ENCODE assay signal across 1 cellular context in the genomic region with DNA sequence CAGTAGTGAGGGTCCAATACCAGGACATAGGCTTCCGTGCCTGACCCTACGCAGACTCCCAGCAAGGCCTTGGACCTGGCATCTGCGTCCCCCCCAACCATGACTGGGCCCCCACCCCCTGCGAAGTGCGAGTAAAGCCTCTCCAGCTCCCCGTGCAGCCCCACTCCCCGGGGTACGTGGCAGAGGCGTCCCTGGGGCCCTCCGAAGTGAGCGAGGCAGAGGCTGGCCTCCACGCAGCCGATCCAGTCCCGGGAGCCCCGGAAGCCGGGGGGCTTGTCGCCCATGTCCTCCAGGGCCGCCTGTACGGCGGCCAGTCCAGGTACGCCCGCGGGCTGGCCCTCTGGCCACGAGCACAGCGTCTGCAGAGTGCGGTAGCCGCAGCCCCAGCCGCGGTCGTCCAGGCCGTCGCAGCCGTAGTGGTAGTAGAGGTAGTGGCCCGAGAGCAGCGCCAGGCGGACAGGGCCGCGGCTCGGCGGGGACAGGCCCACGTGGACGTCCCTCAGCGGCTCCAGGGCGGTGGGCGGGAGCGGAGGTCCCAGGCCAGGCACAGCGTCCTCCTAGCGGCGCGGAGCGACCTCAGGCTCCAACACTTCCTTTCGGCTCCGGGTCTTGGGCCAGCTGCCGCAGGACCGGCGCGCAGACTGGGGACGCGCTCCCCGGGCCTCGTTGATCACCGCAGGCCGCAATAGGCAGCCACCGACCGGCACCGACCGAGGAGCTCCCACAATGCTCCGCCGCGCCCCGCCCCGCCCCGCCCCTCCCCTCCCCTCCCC.
A peak's percentile ranks its signal among the peaks of the same experiment; 100 is the strongest.
TF ChIP-seq lines count a peak whose summit lies in the region.

A gene (minus strand): TSS at position 728 of the 773 bp plus-strand sequence. CDS start 444 bp downstream, at position 284.

TF ChIP-seq in HepG2, 621 proteins besides CTCF, POLR2A, EP300 and RAD21 (continued from another document and continues in another):
- TF ChIP-seq ZSCAN25 (CRISPR knock-in tag; IDR thresholded peaks at IDR 0.05): peak; percentile 96
- TF ChIP-seq EEA1 (CRISPR knock-in tag; IDR thresholded peaks at IDR 0.05; ENCODE audit: borderline replicate concordance): 0 out of 2 replicates have a peak, but pooled peaks have one; percentile 60
- peak; percentile 85 for TF ChIP-seq ZNF232 (CRISPR knock-in tag; IDR thresholded peaks at IDR 0.05; ENCODE audit: borderline replicate concordance)
- TF ChIP-seq, protein P1, sequence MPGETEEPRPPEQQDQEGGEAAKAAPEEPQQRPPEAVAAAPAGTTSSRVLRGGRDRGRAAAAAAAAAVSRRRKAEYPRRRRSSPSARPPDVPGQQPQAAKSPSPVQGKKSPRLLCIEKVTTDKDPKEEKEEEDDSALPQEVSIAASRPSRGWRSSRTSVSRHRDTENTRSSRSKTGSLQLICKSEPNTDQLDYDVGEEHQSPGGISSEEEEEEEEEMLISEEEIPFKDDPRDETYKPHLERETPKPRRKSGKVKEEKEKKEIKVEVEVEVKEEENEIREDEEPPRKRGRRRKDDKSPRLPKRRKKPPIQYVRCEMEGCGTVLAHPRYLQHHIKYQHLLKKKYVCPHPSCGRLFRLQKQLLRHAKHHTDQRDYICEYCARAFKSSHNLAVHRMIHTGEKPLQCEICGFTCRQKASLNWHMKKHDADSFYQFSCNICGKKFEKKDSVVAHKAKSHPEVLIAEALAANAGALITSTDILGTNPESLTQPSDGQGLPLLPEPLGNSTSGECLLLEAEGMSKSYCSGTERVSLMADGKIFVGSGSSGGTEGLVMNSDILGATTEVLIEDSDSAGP (CRISPR knock-in tag; IDR thresholded peaks at IDR 0.05; ENCODE audit: borderline replicate concordance): peak; percentile 45; the same call in 1 of the 2 replicates
- TF ChIP-seq ZNF251 (CRISPR knock-in tag; IDR thresholded peaks at IDR 0.05): peak; percentile 81; the same call in 1 of the 2 replicates
- TF ChIP-seq, protein P2, sequence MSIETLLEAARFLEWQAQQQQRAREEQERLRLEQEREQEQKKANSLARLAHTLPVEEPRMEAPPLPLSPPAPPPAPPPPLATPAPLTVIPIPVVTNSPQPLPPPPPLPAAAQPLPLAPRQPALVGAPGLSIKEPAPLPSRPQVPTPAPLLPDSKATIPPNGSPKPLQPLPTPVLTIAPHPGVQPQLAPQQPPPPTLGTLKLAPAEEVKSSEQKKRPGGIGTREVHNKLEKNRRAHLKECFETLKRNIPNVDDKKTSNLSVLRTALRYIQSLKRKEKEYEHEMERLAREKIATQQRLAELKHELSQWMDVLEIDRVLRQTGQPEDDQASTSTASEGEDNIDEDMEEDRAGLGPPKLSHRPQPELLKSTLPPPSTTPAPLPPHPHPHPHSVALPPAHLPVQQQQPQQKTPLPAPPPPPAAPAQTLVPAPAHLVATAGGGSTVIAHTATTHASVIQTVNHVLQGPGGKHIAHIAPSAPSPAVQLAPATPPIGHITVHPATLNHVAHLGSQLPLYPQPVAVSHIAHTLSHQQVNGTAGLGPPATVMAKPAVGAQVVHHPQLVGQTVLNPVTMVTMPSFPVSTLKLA (IDR thresholded peaks at IDR 0.05): no peak
- TF ChIP-seq ZNF777 (CRISPR knock-in tag; IDR thresholded peaks at IDR 0.05): 0 out of 2 replicates have a peak, but pooled peaks have one; percentile 9
- TF ChIP-seq, protein P3, sequence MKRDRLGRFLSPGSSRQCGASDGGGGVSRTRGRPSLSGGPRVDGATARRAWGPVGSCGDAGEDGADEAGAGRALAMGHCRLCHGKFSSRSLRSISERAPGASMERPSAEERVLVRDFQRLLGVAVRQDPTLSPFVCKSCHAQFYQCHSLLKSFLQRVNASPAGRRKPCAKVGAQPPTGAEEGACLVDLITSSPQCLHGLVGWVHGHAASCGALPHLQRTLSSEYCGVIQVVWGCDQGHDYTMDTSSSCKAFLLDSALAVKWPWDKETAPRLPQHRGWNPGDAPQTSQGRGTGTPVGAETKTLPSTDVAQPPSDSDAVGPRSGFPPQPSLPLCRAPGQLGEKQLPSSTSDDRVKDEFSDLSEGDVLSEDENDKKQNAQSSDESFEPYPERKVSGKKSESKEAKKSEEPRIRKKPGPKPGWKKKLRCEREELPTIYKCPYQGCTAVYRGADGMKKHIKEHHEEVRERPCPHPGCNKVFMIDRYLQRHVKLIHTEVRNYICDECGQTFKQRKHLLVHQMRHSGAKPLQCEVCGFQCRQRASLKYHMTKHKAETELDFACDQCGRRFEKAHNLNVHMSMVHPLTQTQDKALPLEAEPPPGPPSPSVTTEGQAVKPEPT (CRISPR knock-in tag; IDR thresholded peaks at IDR 0.05; ENCODE audit: low read depth): no peak
- TF ChIP-seq SMARCE1 (IDR thresholded peaks at IDR 0.05; ENCODE audit: borderline replicate concordance): no peak
- 0 out of 2 replicates have a peak, but pooled peaks have one; percentile 83 for TF ChIP-seq ZNF547 (CRISPR knock-in tag; IDR thresholded peaks at IDR 0.05)
- peak; percentile 93 for TF ChIP-seq ZNF850 (CRISPR knock-in tag; conservative IDR thresholded peaks at IDR 0.05)
- peak; percentile 6; the same call in 1 of the 2 replicates for TF ChIP-seq KAT7 (CRISPR knock-in tag; IDR thresholded peaks at IDR 0.05; ENCODE audit: borderline replicate concordance)
- peak; percentile 30; the same call in 1 of the 2 replicates for TF ChIP-seq ZNF296 (CRISPR knock-in tag; conservative IDR thresholded peaks at IDR 0.05)
- TF ChIP-seq TGIF2 (CRISPR knock-in tag; IDR thresholded peaks at IDR 0.05): peak; percentile 28; the same call in 1 of the 2 replicates
- TF ChIP-seq, protein P4, sequence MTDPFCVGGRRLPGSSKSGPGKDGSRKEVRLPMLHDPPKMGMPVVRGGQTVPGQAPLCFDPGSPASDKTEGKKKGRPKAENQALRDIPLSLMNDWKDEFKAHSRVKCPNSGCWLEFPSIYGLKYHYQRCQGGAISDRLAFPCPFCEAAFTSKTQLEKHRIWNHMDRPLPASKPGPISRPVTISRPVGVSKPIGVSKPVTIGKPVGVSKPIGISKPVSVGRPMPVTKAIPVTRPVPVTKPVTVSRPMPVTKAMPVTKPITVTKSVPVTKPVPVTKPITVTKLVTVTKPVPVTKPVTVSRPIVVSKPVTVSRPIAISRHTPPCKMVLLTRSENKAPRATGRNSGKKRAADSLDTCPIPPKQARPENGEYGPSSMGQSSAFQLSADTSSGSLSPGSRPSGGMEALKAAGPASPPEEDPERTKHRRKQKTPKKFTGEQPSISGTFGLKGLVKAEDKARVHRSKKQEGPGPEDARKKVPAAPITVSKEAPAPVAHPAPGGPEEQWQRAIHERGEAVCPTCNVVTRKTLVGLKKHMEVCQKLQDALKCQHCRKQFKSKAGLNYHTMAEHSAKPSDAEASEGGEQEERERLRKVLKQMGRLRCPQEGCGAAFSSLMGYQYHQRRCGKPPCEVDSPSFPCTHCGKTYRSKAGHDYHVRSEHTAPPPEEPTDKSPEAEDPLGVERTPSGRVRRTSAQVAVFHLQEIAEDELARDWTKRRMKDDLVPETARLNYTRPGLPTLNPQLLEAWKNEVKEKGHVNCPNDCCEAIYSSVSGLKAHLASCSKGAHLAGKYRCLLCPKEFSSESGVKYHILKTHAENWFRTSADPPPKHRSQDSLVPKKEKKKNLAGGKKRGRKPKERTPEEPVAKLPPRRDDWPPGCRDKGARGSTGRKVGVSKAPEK (CRISPR knock-in tag; IDR thresholded peaks at IDR 0.05; ENCODE audit: borderline replicate concordance): no peak
- TF ChIP-seq HNRNPH1 (optimal IDR thresholded peaks at IDR 0.05; ENCODE audit: low read depth, low read length): no peak
- TF ChIP-seq ZNF160 (CRISPR knock-in tag; IDR thresholded peaks at IDR 0.05): peak; percentile 94
- peak; percentile 95 for TF ChIP-seq HNRNPK (IDR thresholded peaks at IDR 0.05; ENCODE audit: low read depth, low read length, poor library complexity, severe bottlenecking)
- TF ChIP-seq MYC (CRISPR knock-in tag; IDR thresholded peaks at IDR 0.05; ENCODE audit: borderline replicate concordance): peak; percentile 97
- peak; percentile 95; the same call in 1 of the 2 replicates for TF ChIP-seq ZFP82 (CRISPR knock-in tag; IDR thresholded peaks at IDR 0.05; ENCODE audit: borderline replicate concordance)
- peak; percentile 62; the same call in 1 of the 2 replicates for TF ChIP-seq DNMT1 (CRISPR knock-in tag; IDR thresholded peaks at IDR 0.05)
- TF ChIP-seq SAFB2 (CRISPR knock-in tag; IDR thresholded peaks at IDR 0.05; ENCODE audit: borderline replicate concordance, low read depth): peak; percentile 90
- TF ChIP-seq ZNF230 (CRISPR knock-in tag; IDR thresholded peaks at IDR 0.05): peak; percentile 77; the same call in 1 of the 2 replicates
- TF ChIP-seq SOX6 (IDR thresholded peaks at IDR 0.05): no peak
- peak; percentile 53; the same call in 1 of the 2 replicates for TF ChIP-seq SOX6 (CRISPR knock-in tag; IDR thresholded peaks at IDR 0.05)
- TF ChIP-seq, protein P5, sequence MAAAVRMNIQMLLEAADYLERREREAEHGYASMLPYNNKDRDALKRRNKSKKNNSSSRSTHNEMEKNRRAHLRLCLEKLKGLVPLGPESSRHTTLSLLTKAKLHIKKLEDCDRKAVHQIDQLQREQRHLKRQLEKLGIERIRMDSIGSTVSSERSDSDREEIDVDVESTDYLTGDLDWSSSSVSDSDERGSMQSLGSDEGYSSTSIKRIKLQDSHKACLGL (CRISPR knock-in tag; IDR thresholded peaks at IDR 0.05): peak; percentile 100
- peak; percentile 94 for TF ChIP-seq ZNF235 (CRISPR knock-in tag; IDR thresholded peaks at IDR 0.05; ENCODE audit: borderline replicate concordance)
- peak; percentile 77 for TF ChIP-seq ZSCAN31 (CRISPR knock-in tag; IDR thresholded peaks at IDR 0.05; ENCODE audit: low read depth)
- TF ChIP-seq, protein P6, sequence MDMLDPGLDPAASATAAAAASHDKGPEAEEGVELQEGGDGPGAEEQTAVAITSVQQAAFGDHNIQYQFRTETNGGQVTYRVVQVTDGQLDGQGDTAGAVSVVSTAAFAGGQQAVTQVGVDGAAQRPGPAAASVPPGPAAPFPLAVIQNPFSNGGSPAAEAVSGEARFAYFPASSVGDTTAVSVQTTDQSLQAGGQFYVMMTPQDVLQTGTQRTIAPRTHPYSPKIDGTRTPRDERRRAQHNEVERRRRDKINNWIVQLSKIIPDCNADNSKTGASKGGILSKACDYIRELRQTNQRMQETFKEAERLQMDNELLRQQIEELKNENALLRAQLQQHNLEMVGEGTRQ (IDR thresholded peaks at IDR 0.05; ENCODE audit: low read depth, low read length): no peak
- TF ChIP-seq, protein P6 (CRISPR knock-in tag; IDR thresholded peaks at IDR 0.05; ENCODE audit: borderline replicate concordance): 0 out of 2 replicates have a peak, but pooled peaks have one; percentile 10
- peak; percentile 61; the same call in 1 of the 2 replicates for TF ChIP-seq BORCS8-MEF2B (CRISPR knock-in tag; IDR thresholded peaks at IDR 0.05)
- TF ChIP-seq GTF2F1 (IDR thresholded peaks at IDR 0.05; ENCODE audit: low read length): no peak
- 0 out of 2 replicates have a peak, but pooled peaks have one; percentile 32 for TF ChIP-seq HMG20B (CRISPR knock-in tag; conservative IDR thresholded peaks at IDR 0.05)
- TF ChIP-seq ESRRA (CRISPR knock-in tag; IDR thresholded peaks at IDR 0.05; ENCODE audit: low read depth): no peak; the same call in 1 of the 2 replicates
- TF ChIP-seq, protein P7, sequence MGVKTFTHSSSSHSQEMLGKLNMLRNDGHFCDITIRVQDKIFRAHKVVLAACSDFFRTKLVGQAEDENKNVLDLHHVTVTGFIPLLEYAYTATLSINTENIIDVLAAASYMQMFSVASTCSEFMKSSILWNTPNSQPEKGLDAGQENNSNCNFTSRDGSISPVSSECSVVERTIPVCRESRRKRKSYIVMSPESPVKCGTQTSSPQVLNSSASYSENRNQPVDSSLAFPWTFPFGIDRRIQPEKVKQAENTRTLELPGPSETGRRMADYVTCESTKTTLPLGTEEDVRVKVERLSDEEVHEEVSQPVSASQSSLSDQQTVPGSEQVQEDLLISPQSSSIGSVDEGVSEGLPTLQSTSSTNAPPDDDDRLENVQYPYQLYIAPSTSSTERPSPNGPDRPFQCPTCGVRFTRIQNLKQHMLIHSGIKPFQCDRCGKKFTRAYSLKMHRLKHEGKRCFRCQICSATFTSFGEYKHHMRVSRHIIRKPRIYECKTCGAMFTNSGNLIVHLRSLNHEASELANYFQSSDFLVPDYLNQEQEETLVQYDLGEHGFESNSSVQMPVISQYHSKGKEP (CRISPR knock-in tag; IDR thresholded peaks at IDR 0.05): no peak
- TF ChIP-seq, protein P8, sequence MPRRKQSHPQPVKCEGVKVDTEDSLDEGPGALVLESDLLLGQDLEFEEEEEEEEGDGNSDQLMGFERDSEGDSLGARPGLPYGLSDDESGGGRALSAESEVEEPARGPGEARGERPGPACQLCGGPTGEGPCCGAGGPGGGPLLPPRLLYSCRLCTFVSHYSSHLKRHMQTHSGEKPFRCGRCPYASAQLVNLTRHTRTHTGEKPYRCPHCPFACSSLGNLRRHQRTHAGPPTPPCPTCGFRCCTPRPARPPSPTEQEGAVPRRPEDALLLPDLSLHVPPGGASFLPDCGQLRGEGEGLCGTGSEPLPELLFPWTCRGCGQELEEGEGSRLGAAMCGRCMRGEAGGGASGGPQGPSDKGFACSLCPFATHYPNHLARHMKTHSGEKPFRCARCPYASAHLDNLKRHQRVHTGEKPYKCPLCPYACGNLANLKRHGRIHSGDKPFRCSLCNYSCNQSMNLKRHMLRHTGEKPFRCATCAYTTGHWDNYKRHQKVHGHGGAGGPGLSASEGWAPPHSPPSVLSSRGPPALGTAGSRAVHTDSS (CRISPR knock-in tag; conservative IDR thresholded peaks at IDR 0.05): no peak
- 0 out of 2 replicates have a peak, but pooled peaks have one; percentile 78 for TF ChIP-seq KLF15 (CRISPR knock-in tag; IDR thresholded peaks at IDR 0.05; ENCODE audit: borderline replicate concordance)
- TF ChIP-seq MTA3 (CRISPR knock-in tag; IDR thresholded peaks at IDR 0.05): no peak
- 0 out of 2 replicates have a peak, but pooled peaks have one; percentile 11 for TF ChIP-seq ZNF629 (CRISPR knock-in tag; conservative IDR thresholded peaks at IDR 0.05)
- no peak for TF ChIP-seq ZNF761 (CRISPR knock-in tag; conservative IDR thresholded peaks at IDR 0.05)
- TF ChIP-seq HOXA7 (CRISPR knock-in tag; IDR thresholded peaks at IDR 0.05): no peak
- 0 out of 2 replicates have a peak, but pooled peaks have one; percentile 61 for TF ChIP-seq ZNF773 (CRISPR knock-in tag; IDR thresholded peaks at IDR 0.05; ENCODE audit: borderline replicate concordance)
- TF ChIP-seq ZNF274 (CRISPR knock-in tag; IDR thresholded peaks at IDR 0.05): peak; percentile 69
- peak; percentile 81; the same call in 1 of the 2 replicates for TF ChIP-seq ZSCAN12 (CRISPR knock-in tag; IDR thresholded peaks at IDR 0.05)
- TF ChIP-seq NFRKB (IDR thresholded peaks at IDR 0.05): no peak
- TF ChIP-seq ZFY (CRISPR knock-in tag; IDR thresholded peaks at IDR 0.05): peak; percentile 98
- TF ChIP-seq MEIS1 (CRISPR knock-in tag; IDR thresholded peaks at IDR 0.05; ENCODE audit: borderline replicate concordance): peak; percentile 18; the same call in 1 of the 2 replicates
- TF ChIP-seq RNF2 (conservative IDR thresholded peaks at IDR 0.05; ENCODE audit: low read depth): peak; percentile 98
- 0 out of 2 replicates have a peak, but pooled peaks have one; percentile 29 for TF ChIP-seq PHF21A (CRISPR knock-in tag; IDR thresholded peaks at IDR 0.05)
- peak; percentile 92 for TF ChIP-seq ZNF543 (CRISPR knock-in tag; IDR thresholded peaks at IDR 0.05)
- peak; percentile 96; the same call in 1 of the 2 replicates for TF ChIP-seq ZNF333 (CRISPR knock-in tag; IDR thresholded peaks at IDR 0.05; ENCODE audit: borderline replicate concordance)
